20 cellular contexts compared by ENCODE assay signal in genomic region chr4:23113104-23113503, GRCh38.
"Had no signal": no experiment of that assay in that cellular context is flagged by ENCODE, and none has a peak within 500 bp of the region (broad histone marks: within the 10 kb centered on the region; RNA-seq: fewer than 3 reads in every experiment).

No MANE protein-coding gene starts in this region.

- H3K36me3 ChIP-seq: colonic mucosa, esophagus squamous epithelium, gastroesophageal sphincter, heart right ventricle, left lung, lower lobe of right lung had no signal

- DNase-seq: colonic mucosa; cortex of kidney; effector CD8-positive, alpha-beta T cell; effector memory CD8-positive, alpha-beta T cell; endodermal cell; erythroblast; esophagus squamous epithelium; foreskin keratinocyte; heart right ventricle; hippocampal formation; left cardiac atrium; left lung; lower lobe of right lung; mesenchymal stem cell; mucosa of descending colon; naive B cell; naive thymus-derived CD8-positive, alpha-beta T cell had no signal

- H3K27ac ChIP-seq: colonic mucosa, epithelial cell of prostate, esophagus squamous epithelium, foreskin keratinocyte, gastroesophageal sphincter, heart right ventricle, left lung, lower lobe of right lung had no signal

- H3K4me1 ChIP-seq: colonic mucosa, esophagus squamous epithelium, foreskin keratinocyte, gastroesophageal sphincter, heart right ventricle, left lung, lower lobe of right lung had no signal

- H3K9me3 ChIP-seq: colonic mucosa, esophagus squamous epithelium, gastroesophageal sphincter, heart right ventricle, left lung, lower lobe of right lung, mucosa of descending colon had no signal

- H3K4me3 ChIP-seq: colonic mucosa, esophagus squamous epithelium, gastroesophageal sphincter, heart right ventricle, left lung, lower lobe of right lung, mucosa of descending colon had no signal

- H3K27me3 ChIP-seq: colonic mucosa, esophagus squamous epithelium, foreskin keratinocyte, gastroesophageal sphincter, heart right ventricle, left lung had no signal

- ATAC-seq: effector memory CD8-positive, alpha-beta T cell; esophagus mucosa; foreskin keratinocyte; gastroesophageal sphincter; left lung; lower lobe of right lung; mucosa of descending colon; naive thymus-derived CD8-positive, alpha-beta T cell had no signal
